7 cellular contexts compared by ENCODE assay signal in genomic region chrX:78945186-78945912, GRCh38. TPM values are rescaled to one million over a fixed set of nuclear protein-coding genes. Genes with fewer than 3 reads are reported as not detected.
DNase-seq lines count a peak whose midpoint lies in the region; ATAC-seq and TF ChIP-seq lines count a peak whose summit lies in the region.

P2RY10 (plus strand) TSS chrX:78945391; CDS start chrX:78960521, 15,130 bp downstream.

- H3K4me3 Mint-ChIP-seq in naive B cell (peak within 1 kb of the TSS; percentile 86 to 100 (median 96)), Caco-2 (ENCODE audit: unreplicated experiment) (no peak within 1 kb of the TSS)

- H3F3A ChIP-seq in SU-DHL-6 (ENCODE audit: insufficient read depth) = peaks cover 12% of the 10 kb centered on the region; the same call in 1 of the 2 replicates

- H3K4me2 ChIP-seq in SU-DHL-6 (ENCODE audit: low read depth, low read length, poor library complexity, severe bottlenecking) = peak within 1 kb of the TSS; percentile 64

- H3K4me1 ChIP-seq in Caco-2 = no peaks in the 10 kb centered on the region

- H3K4me3 ChIP-seq in SU-DHL-6 (ENCODE audit: insufficient read depth, low read length, poor library complexity, severe bottlenecking) = peak within 1 kb of the TSS; percentile 43
- H3K4me3 ChIP-seq in Caco-2 (ENCODE audit: low read depth, low read length) = no peak within 1 kb of the TSS

- DNase-seq in naive B cell (peak; percentile 69), NCI-H2107 (lab: John Stamatoyannopoulos, UW) (no peak), dedifferentiated amniotic fluid mesenchymal stem cell (ENCODE audit: extremely low spot score) (no peak), Caco-2 (no peak)

- H3K79me2 ChIP-seq in SU-DHL-6 (ENCODE audit: insufficient read depth, low read length) = no peaks in the 10 kb centered on the region

- POLR2A ChIA-PET in Caco-2 (lab: Charles Lee) = no interaction called here

- H3K36me3 ChIP-seq in SU-DHL-6 (ENCODE audit: low read length) (no peaks in the 10 kb centered on the region), Caco-2 (ENCODE audit: control insufficient read depth, insufficient read depth, low read length) (no peaks in the 10 kb centered on the region)

- H3K4me1 Mint-ChIP-seq in naive B cell (peaks cover 37 to 56% (median 42%) of the 10 kb centered on the region in 3 donors), Caco-2 (ENCODE audit: low read depth, unreplicated experiment) (no peaks in the 10 kb centered on the region)

- CTCF ChIA-PET in Caco-2 (lab: Charles Lee) = no interaction called here

- H3K27me3 ChIP-seq in SU-DHL-6 (ENCODE audit: low read length) (no peaks in the 10 kb centered on the region), Caco-2 (replicated peaks; ENCODE audit: control insufficient read depth, insufficient read depth, low read length) (no peaks in the 10 kb centered on the region)

- intact Hi-C loops in Caco-2 (cut with micrococcal nuclease; ENCODE audit: unreplicated experiment) = no loop called here

- peak within 1 kb of the TSS; percentile 87 to 98 (median 97) for H3K27ac Mint-ChIP-seq in naive B cell
- no peak within 1 kb of the TSS for H3K27ac Mint-ChIP-seq in Caco-2 (ENCODE audit: unreplicated experiment)

- peak within 1 kb of the TSS; percentile 7; the same call in 1 of the 2 replicates for H3K27ac ChIP-seq in SU-DHL-6 (ENCODE audit: low read depth, low read length)

- H3K27me3 Mint-ChIP-seq in naive B cell (no peaks in the 10 kb centered on the region), Caco-2 (ENCODE audit: insufficient read depth, unreplicated experiment) (peaks cover 4% of the 10 kb centered on the region)

- H4K20me1 ChIP-seq in SU-DHL-6 (ENCODE audit: low read depth, low read length) = no peaks in the 10 kb centered on the region

- H3K36me3 Mint-ChIP-seq in naive B cell = peaks cover 0 to 4% of the 10 kb centered on the region in 2 donors
- H3K36me3 Mint-ChIP-seq in Caco-2 (ENCODE audit: insufficient read depth, unreplicated experiment) = no peaks in the 10 kb centered on the region

- peak; percentile 64 for ATAC-seq in GM19035 (IDR thresholded peaks at IDR 0.05; ENCODE audit: unreplicated experiment)
- ATAC-seq in HG02885 (IDR thresholded peaks at IDR 0.05; ENCODE audit: poor library complexity, unreplicated experiment) = peak; percentile 80
- peak; percentile 83 to 84 for ATAC-seq in naive B cell (ENCODE audit: low read depth in 2 of 2)

- no TSS peak for BruUV-seq in Caco-2 (replicated peaks; lab: Mats Ljungman, UMichigan)

- H3K9me3 Mint-ChIP-seq in naive B cell (no peaks in the 10 kb centered on the region), Caco-2 (ENCODE audit: unreplicated experiment) (no peaks in the 10 kb centered on the region)

- no peaks in the 10 kb centered on the region for H3K9me2 ChIP-seq in SU-DHL-6 (replicated peaks; ENCODE audit: insufficient read depth, low read length)

- H3K9me3 ChIP-seq in SU-DHL-6 (ENCODE audit: insufficient read depth, low read length) (no peaks in the 10 kb centered on the region), Caco-2 (no peaks in the 10 kb centered on the region)

- no peak within 1 kb of the TSS for H2AFZ ChIP-seq in SU-DHL-6 (ENCODE audit: low read depth, low read length, severe bottlenecking)

- peak within 1 kb of the TSS; percentile 39 for H3K9ac ChIP-seq in SU-DHL-6 (ENCODE audit: low read length)

- TF ChIP-seq CTCF in SU-DHL-6 (IDR thresholded peaks at IDR 0.05; ENCODE audit: insufficient read depth, low read length, poor library complexity, severe bottlenecking) = no peak
- TF ChIP-seq CTCF in Caco-2 (IDR thresholded peaks at IDR 0.05; ENCODE audit: insufficient read depth in 1 of 2, low read depth in 1 of 2, low read length in 1 of 2, severe bottlenecking in 1 of 2, unreplicated experiment in 1 of 2) = no peak

RNA-seq across cellular contexts. Expression of gene P2RY10, which starts in this region (rescaled TPM):
- polyA plus RNA-seq in naive B cell (ENCODE audit: low read depth in 6 of 6) = 100 to 1,000 TPM; 236 to 292 (median 251) TPM
- total RNA-seq in Caco-2 (2022) = not detected in 2 replicates
